In the genomic region with DNA sequence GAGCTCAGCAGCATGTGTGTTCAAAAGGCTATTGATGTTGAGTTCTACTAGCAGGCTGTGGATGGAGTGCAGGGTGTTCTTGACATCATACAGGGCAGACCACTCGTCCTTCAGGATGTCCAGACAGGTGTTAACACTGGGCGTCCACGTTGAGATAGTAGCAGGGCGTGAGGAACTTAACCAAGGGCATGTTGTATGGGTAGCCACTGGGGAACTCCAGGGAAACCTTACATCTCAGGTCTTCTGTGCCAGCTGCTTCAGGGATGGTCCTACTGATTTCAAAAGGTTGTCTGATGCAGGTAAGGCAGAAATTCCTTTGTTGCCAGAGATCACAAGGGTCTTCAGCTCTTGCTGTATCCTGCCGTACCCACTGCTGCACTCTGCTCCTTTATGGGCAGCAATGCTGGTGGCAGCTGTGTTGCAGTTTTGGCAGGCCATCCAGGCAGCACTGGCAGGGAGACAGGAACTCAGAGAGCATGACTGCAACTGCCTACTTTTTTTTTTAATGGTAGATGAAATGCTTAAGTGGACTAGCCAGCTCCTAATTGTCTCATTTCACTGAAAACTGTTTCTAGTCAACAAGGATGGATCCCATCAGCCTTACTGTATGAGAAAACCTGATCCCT, we compare ENCODE assay signal across 15 cellular contexts. TPM values are rescaled to one million over a fixed set of nuclear protein-coding genes. Genes with fewer than 3 reads are reported as not detected.
A peak's percentile ranks its signal among the peaks of the same experiment; 100 is the strongest.
DNase-seq lines count a peak whose midpoint lies in the region; ATAC-seq lines count a peak whose summit lies in the region.
"Had no signal": no experiment of that assay in that cellular context is flagged by ENCODE, and none has a peak within 500 bp of the region (broad histone marks: within the 10 kb centered on the region; RNA-seq: fewer than 3 reads in every experiment).

No MANE protein-coding gene starts in this region.

- H3K9me3 Mint-ChIP-seq in CD8-positive, alpha-beta memory T cell: peaks cover 0 to 5% (median 0%) of the 10 kb centered on the region in 5 donors

- CTCF ChIA-PET in CD8-positive, alpha-beta memory T cell (lab: Charles Lee): no interaction called here

- ATAC-seq in GM18870 (IDR thresholded peaks at IDR 0.05; ENCODE audit: unreplicated experiment): no peak
- ATAC-seq in HG02885 (IDR thresholded peaks at IDR 0.05; ENCODE audit: poor library complexity, unreplicated experiment): no peak

- H3K36me3 ChIP-seq in CD8-positive, alpha-beta memory T cell (ENCODE audit: insufficient read depth, low read length): no peaks in the 10 kb centered on the region
- H3K36me3 ChIP-seq: esophagus muscularis mucosa, prostate gland, SJCRH30 had no signal

- H3K27ac ChIP-seq in CD8-positive, alpha-beta memory T cell (ENCODE audit: low read depth, low read length): no peak overlapping the region
- H3K27ac ChIP-seq: BLaER1 treated with 17β-estradiol and CSF1 and Interleukin-3, amounts not matched to agents 10 nM and 100 nM; dorsolateral prefrontal cortex; esophagus muscularis mucosa; prostate gland; SJCRH30 had no signal

- POLR2A ChIA-PET in CD8-positive, alpha-beta memory T cell (lab: Charles Lee): no interaction called here

- H3K4me1 Mint-ChIP-seq in CD8-positive, alpha-beta memory T cell: no peaks in the 10 kb centered on the region

- H3K4me3 Mint-ChIP-seq in CD8-positive, alpha-beta memory T cell: no peak overlapping the region
- H3K4me3 Mint-ChIP-seq: activated naive CD4-positive, alpha-beta T cell treated with anti-CD3 and anti-CD28 coated beads for 36 hours had no signal

- peak; percentile 31 for DNase-seq in D341Med (ENCODE audit: low spot score)
- peak; percentile 67 for DNase-seq in NCI-H1694 treated with DMSO at 0.1 percent for 48 hours (lab: John Stamatoyannopoulos, UW)
- peak; percentile 62 for DNase-seq in fibroblast of gingiva (ENCODE audit: low read depth)
- peak; percentile 11 for DNase-seq in occipital lobe (lab: John Stamatoyannopoulos, UW)
- DNase-seq in CD8-positive, alpha-beta memory T cell: no peak
- DNase-seq: activated CD8-positive, alpha-beta memory T cell treated with anti-CD3 and anti-CD28 coated beads, Interleukin-2, amount 50 U/mL, for 48 hours; activated naive CD4-positive, alpha-beta T cell treated with anti-CD3 and anti-CD28 coated beads for 36 hours; NCI-H345; SJCRH30 had no signal

- no peaks in the 10 kb centered on the region for H3K9me3 ChIP-seq in CD8-positive, alpha-beta memory T cell (ENCODE audit: low read length)
- H3K9me3 ChIP-seq: esophagus muscularis mucosa, prostate gland, SJCRH30 had no signal

- H3K27ac Mint-ChIP-seq in CD8-positive, alpha-beta memory T cell: no peak overlapping the region
- H3K27ac Mint-ChIP-seq: activated naive CD4-positive, alpha-beta T cell treated with anti-CD3 and anti-CD28 coated beads for 36 hours had no signal

- H3K4me3 ChIP-seq in CD8-positive, alpha-beta memory T cell (ENCODE audit: low read length): no peak overlapping the region
- H3K4me3 ChIP-seq: BLaER1 treated with 17β-estradiol and CSF1 and Interleukin-3, amounts not matched to agents 10 nM and 100 nM; esophagus muscularis mucosa; prostate gland; SJCRH30 had no signal

- H3K27me3 Mint-ChIP-seq in CD8-positive, alpha-beta memory T cell: peaks cover 5 to 10% of the 10 kb centered on the region in 2 donors

- peaks cover 0 to 5% (median 0%) of the 10 kb centered on the region in 3 donors for H3K36me3 Mint-ChIP-seq in CD8-positive, alpha-beta memory T cell

- no peaks in the 10 kb centered on the region for H3K4me1 ChIP-seq in CD8-positive, alpha-beta memory T cell (ENCODE audit: insufficient read depth, low read length)
- H3K4me1 ChIP-seq: BLaER1 treated with 17β-estradiol and CSF1 and Interleukin-3, amounts not matched to agents 10 nM and 100 nM; esophagus muscularis mucosa; prostate gland; SJCRH30 had no signal

- no peaks in the 10 kb centered on the region for H3K27me3 ChIP-seq in CD8-positive, alpha-beta memory T cell (ENCODE audit: insufficient read depth, low read length, poor library complexity, severe bottlenecking)
- H3K27me3 ChIP-seq: BLaER1 treated with 17β-estradiol and CSF1 and Interleukin-3, amounts not matched to agents 10 nM and 100 nM; dorsolateral prefrontal cortex; esophagus muscularis mucosa; SJCRH30 had no signal

RNA-seq across cellular contexts. Expression of a gene that starts 32.5 kb away (rescaled TPM):
- total RNA-seq in occipital lobe: 45.7 TPM
- 10 to 100 TPM; 76.9 to 80.8 TPM for total RNA-seq in CD8-positive, alpha-beta memory T cell
- 2.0 TPM for polyA plus RNA-seq in CD8-positive, alpha-beta memory T cell

Comparison
In these comparisons a context has a peak if more than half of its experiments do, and no peak if none do; other contexts are left out.
1. DNase-seq: peak in D341Med (single experiment), NCI-H1694 treated with DMSO at 0.1 percent for 48 hours (single experiment), fibroblast of gingiva (single experiment) and occipital lobe (single experiment); none in CD8-positive, alpha-beta memory T cell (0 of 5).